14 cellular contexts compared by ENCODE assay signal in the genomic region with DNA sequence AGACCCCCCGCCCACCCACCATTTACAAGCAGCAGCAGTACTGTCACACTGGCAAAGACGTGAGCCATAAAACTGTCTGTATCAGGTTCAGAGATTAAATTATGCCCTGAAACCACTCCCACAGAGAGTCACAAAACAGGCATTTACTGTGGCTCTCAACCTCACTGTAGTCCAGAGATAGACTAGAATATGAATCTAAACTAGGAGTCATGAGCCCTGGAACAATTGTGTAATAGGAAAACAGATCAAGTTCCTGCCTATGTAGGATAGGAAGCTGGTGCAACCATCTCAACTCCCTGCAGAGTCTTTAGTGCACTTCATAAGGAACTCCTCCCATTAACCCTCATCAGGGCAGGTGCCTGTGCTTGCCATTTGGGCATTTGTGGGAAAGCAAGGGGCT.
"Had no signal": no experiment of that assay in that cellular context is flagged by ENCODE, and none has a peak within 500 bp of the region (broad histone marks: within the 10 kb centered on the region; RNA-seq: fewer than 3 reads in every experiment).

No MANE protein-coding gene starts in this region.

- DNase-seq: activated CD4-positive, alpha-beta T cell treated with anti-CD3 and anti-CD28 coated beads, Interleukin-2, amount 50 U/mL, for 4 hours; activated CD8-positive, alpha-beta memory T cell treated with anti-CD3 and anti-CD28 coated beads, Interleukin-2, amount 10 ng/mL, durations not matched to agents 7 days and 5 days; activated effector memory CD4-positive, alpha-beta T cell treated with Interleukin-2 at 50 U/mL for 16 hours; activated naive CD8-positive, alpha-beta T cell treated with anti-CD3 and anti-CD28 coated beads, Interleukin-2, amount 10 ng/mL, durations not matched to agents 7 days and 5 days; activated T-cell treated with anti-CD3 and anti-CD28 coated beads, Interleukin-2, amount 50 U/mL, for 24 hours; dorsolateral prefrontal cortex; esophagus squamous epithelium; hippocampal formation; kidney glomerular epithelial cell; sigmoid colon; stimulated activated CD4-positive, alpha-beta T cell treated with anti-CD3 and anti-CD28 coated beads, Interleukin-12 subunit alpha, Interleukin-12 subunit beta, amount 100 ng/mL, for 4 hours; stimulated activated naive CD4-positive, alpha-beta T cell treated with Interleukin-2 at 50 U/mL for 16 hours; SW 1271 had no signal

- ATAC-seq: activated CD4-positive, CD25-positive, alpha-beta regulatory T cell treated with anti-CD3 and anti-CD28 coated beads, Interleukin-2, amount 50 U/mL, for 24 hours; activated CD8-positive, alpha-beta memory T cell treated with anti-CD3 and anti-CD28 coated beads, Interleukin-2, amount 10 ng/mL, durations not matched to agents 7 days and 5 days had no signal
